1 cellular context compared by ENCODE assay signal in genomic region chr2:64288932-64289655, GRCh38.
TF ChIP-seq lines count a peak whose summit lies in the region.

No MANE protein-coding gene starts in this region.

TF ChIP-seq in GM23338, 12 proteins besides CTCF, POLR2A, EP300 and RAD21 (continued from another document):
- TF ChIP-seq ZNF462 (CRISPR knock-in tag; IDR thresholded peaks at IDR 0.05) (no peak), ZNF114 (CRISPR knock-in tag; IDR thresholded peaks at IDR 0.05) (no peak), NANOG (IDR thresholded peaks at IDR 0.05; ENCODE audit: borderline replicate concordance) (no peak), REST (IDR thresholded peaks at IDR 0.05; ENCODE audit: unreplicated experiment) (no peak), EZH2 (IDR thresholded peaks at IDR 0.05; ENCODE audit: low read depth, unreplicated experiment) (no peak), CREB1 (CRISPR knock-in tag; IDR thresholded peaks at IDR 0.05; ENCODE audit: low read depth) (no peak), ZNF331 (CRISPR knock-in tag; IDR thresholded peaks at IDR 0.05; ENCODE audit: low read depth) (no peak), JUNB (IDR thresholded peaks at IDR 0.05; ENCODE audit: unreplicated experiment) (no peak), POLR2AphosphoS5 (IDR thresholded peaks at IDR 0.05; ENCODE audit: low read depth) (no peak), EZH2phosphoT487 (IDR thresholded peaks at IDR 0.05; ENCODE audit: unreplicated experiment) (no peak)
- TF ChIP-seq, protein P1, sequence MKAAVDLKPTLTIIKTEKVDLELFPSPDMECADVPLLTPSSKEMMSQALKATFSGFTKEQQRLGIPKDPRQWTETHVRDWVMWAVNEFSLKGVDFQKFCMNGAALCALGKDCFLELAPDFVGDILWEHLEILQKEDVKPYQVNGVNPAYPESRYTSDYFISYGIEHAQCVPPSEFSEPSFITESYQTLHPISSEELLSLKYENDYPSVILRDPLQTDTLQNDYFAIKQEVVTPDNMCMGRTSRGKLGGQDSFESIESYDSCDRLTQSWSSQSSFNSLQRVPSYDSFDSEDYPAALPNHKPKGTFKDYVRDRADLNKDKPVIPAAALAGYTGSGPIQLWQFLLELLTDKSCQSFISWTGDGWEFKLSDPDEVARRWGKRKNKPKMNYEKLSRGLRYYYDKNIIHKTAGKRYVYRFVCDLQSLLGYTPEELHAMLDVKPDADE (IDR thresholded peaks at IDR 0.05) = no peak
